9 cellular contexts compared by ENCODE assay signal in the genomic region with DNA sequence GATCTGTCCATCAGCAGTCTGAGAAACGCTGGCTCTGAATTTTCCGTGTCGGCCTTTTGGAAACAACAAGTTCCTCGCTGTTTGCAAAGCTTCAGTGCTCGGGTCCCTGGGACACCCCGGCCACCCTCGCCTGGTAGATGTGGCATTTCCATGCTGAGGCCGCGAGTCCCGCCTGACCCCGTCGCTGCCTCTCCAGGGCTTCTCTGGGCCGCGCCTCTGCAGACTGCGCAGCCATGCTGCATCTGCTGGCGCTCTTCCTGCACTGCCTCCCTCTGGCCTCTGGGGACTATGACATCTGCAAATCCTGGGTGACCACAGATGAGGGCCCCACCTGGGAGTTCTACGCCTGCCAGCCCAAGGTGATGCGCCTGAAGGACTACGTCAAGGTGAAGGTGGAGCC. TPM values are rescaled to one million over a fixed set of nuclear protein-coding genes. Genes with fewer than 3 reads are reported as not detected.
DNase-seq lines count a peak whose midpoint lies in the region; ATAC-seq and TF ChIP-seq lines count a peak whose summit lies in the region.
"Had no signal": no experiment of that assay in that cellular context is flagged by ENCODE, and none has a peak within 500 bp of the region (broad histone marks: within the 10 kb centered on the region; RNA-seq: fewer than 3 reads in every experiment).

No MANE protein-coding gene starts in this region.

- peaks cover 68% of the 10 kb centered on the region for H3K27me3 ChIP-seq in cardiac muscle cell
- peaks cover 53% of the 10 kb centered on the region for H3K27me3 ChIP-seq in OCI-LY3 (ENCODE audit: low read depth, low read length)
- peaks cover 63% of the 10 kb centered on the region for H3K27me3 ChIP-seq in endodermal cell (ENCODE audit: control insufficient read depth, insufficient read depth, low read length, poor library complexity, severe bottlenecking)
- peaks cover 38% of the 10 kb centered on the region for H3K27me3 ChIP-seq in colonic mucosa

- H3K4me3 Mint-ChIP-seq in endodermal cell, result no peak overlapping the region
- H3K4me3 Mint-ChIP-seq: activated naive CD8-positive, alpha-beta T cell treated with anti-CD3 and anti-CD28 coated beads, Interleukin-2, amount 10 ng/mL, durations not matched to agents 7 days and 5 days had no signal

- H3K4me1 Mint-ChIP-seq in endodermal cell, result peaks cover 2% of the 10 kb centered on the region

- intact Hi-C loops in Right ventricle myocardium superior (cut with DNase I) (no loop called here), colonic mucosa (cut with DNase I) (loop anchor here (5.0 kb wide), 1 partner anchor 71 kb away; no protein-coding TSS in a partner anchor)

- 81 to 83% methylated on average over 19 of the region's 19 CpGs for WGBS in endodermal cell (ENCODE audit: insufficient coverage in 1 of 2, insufficient read length in 1 of 2), 2 experiments

- H3K4me2 ChIP-seq in OCI-LY3 (ENCODE audit: low read length), result no peak overlapping the region

- H3K9me3 ChIP-seq in cardiac muscle cell (ENCODE audit: low read depth) (no peaks in the 10 kb centered on the region), OCI-LY3 (ENCODE audit: insufficient read depth, low read length) (no peaks in the 10 kb centered on the region), endodermal cell (ENCODE audit: control insufficient read depth, low read length) (no peaks in the 10 kb centered on the region), colonic mucosa (no peaks in the 10 kb centered on the region)

- H3K27me3 Mint-ChIP-seq in endodermal cell (ENCODE audit: insufficient read depth), result peaks cover 42% of the 10 kb centered on the region

- H4K20me1 ChIP-seq in OCI-LY3 (ENCODE audit: insufficient read depth, low read length), result no peaks in the 10 kb centered on the region

- no peak overlapping the region for H2AFZ ChIP-seq in OCI-LY3 (ENCODE audit: low read depth, low read length)

- no peak for ATAC-seq in Right ventricle myocardium superior (ENCODE audit: poor library complexity)
- ATAC-seq in stimulated activated naive CD8-positive, alpha-beta T cell treated with anti-CD3 and anti-CD28 coated beads, Interleukin-15, Interleukin-2, amounts not matched to agents 100 U/mL and 50 U/mL, for 24 hours, result no peak

- peak; percentile 32 for TF ChIP-seq CTCF in cardiac muscle cell (IDR thresholded peaks at IDR 0.05; ENCODE audit: low read depth, low read length)
- peak; percentile 29; the same call in 1 of the 2 replicates for TF ChIP-seq CTCF in OCI-LY3 (IDR thresholded peaks at IDR 0.05; ENCODE audit: low read depth, low read length)
- peak; percentile 77 for TF ChIP-seq CTCF in endodermal cell (conservative IDR thresholded peaks at IDR 0.05)
- no peak for TF ChIP-seq CTCF in colonic mucosa (IDR thresholded peaks at IDR 0.05)

- H3K9ac ChIP-seq in OCI-LY3 (ENCODE audit: low read length) (no peak overlapping the region), endodermal cell (ENCODE audit: extremely low read depth, low read length, poor library complexity, severe bottlenecking) (no peak overlapping the region), colonic mucosa (ENCODE audit: low read depth in 2 of 2, low read length in 2 of 2) (no peak overlapping the region)

- DNase-seq in cardiac muscle cell (ENCODE audit: low read depth in 1 of 2, low spot score in 1 of 2) (no peak), Right ventricle myocardium superior (no peak), endodermal cell (peak; percentile 87), colonic mucosa (no peak), H4 (ENCODE audit: low spot score) (no peak)
- peak; percentile 26 for DNase-seq in stimulated activated naive CD8-positive, alpha-beta T cell treated with anti-CD3 and anti-CD28 coated beads, Interleukin-15, Interleukin-2, amounts not matched to agents 100 U/mL and 50 U/mL, for 24 hours
- DNase-seq in activated CD8-positive, alpha-beta memory T cell treated with anti-CD3 and anti-CD28 coated beads, Interleukin-2, amount 50 U/mL, for 48 hours, result no peak
- DNase-seq: activated naive CD8-positive, alpha-beta T cell treated with anti-CD3 and anti-CD28 coated beads, Interleukin-2, amount 10 ng/mL, durations not matched to agents 7 days and 5 days had no signal

- H3K27ac Mint-ChIP-seq in endodermal cell, result no peak overlapping the region
- H3K27ac Mint-ChIP-seq: activated naive CD8-positive, alpha-beta T cell treated with anti-CD3 and anti-CD28 coated beads, Interleukin-2, amount 10 ng/mL, durations not matched to agents 7 days and 5 days had no signal

- H3K4me1 ChIP-seq in cardiac muscle cell (ENCODE audit: low read depth), result peaks cover 2% of the 10 kb centered on the region
- peaks cover 5% of the 10 kb centered on the region; the same call in 1 of the 2 replicates for H3K4me1 ChIP-seq in OCI-LY3 (ENCODE audit: low read length)
- H3K4me1 ChIP-seq in endodermal cell (ENCODE audit: control insufficient read depth, insufficient read depth, low read length), result peaks cover 3% of the 10 kb centered on the region
- peaks cover 3% of the 10 kb centered on the region for H3K4me1 ChIP-seq in colonic mucosa

- H3K36me3 ChIP-seq in cardiac muscle cell, result no peaks in the 10 kb centered on the region
- H3K36me3 ChIP-seq in OCI-LY3 (replicated peaks; ENCODE audit: low read depth, low read length), result no peaks in the 10 kb centered on the region
- no peaks in the 10 kb centered on the region for H3K36me3 ChIP-seq in endodermal cell (ENCODE audit: control insufficient read depth, insufficient read depth, low read length)
- H3K36me3 ChIP-seq in colonic mucosa, result no peaks in the 10 kb centered on the region

- H3K4me3 ChIP-seq in cardiac muscle cell, result no peak overlapping the region
- H3K4me3 ChIP-seq in OCI-LY3 (ENCODE audit: low read length), result no peak overlapping the region
- no peak overlapping the region for H3K4me3 ChIP-seq in endodermal cell (ENCODE audit: low read length)
- no peak overlapping the region for H3K4me3 ChIP-seq in colonic mucosa

- H3K79me2 ChIP-seq in OCI-LY3 (ENCODE audit: low read length), result no peaks in the 10 kb centered on the region

- H3K27ac ChIP-seq in cardiac muscle cell (no peak overlapping the region), OCI-LY3 (ENCODE audit: low read length) (no peak overlapping the region), endodermal cell (ENCODE audit: low read depth, low read length) (no peak overlapping the region), colonic mucosa (no peak overlapping the region)

- H3K36me3 Mint-ChIP-seq in endodermal cell (ENCODE audit: low read depth), result no peaks in the 10 kb centered on the region

- H3K9me3 Mint-ChIP-seq in endodermal cell, result no peaks in the 10 kb centered on the region
- H3K9me3 Mint-ChIP-seq: activated naive CD8-positive, alpha-beta T cell treated with anti-CD3 and anti-CD28 coated beads, Interleukin-2, amount 10 ng/mL, durations not matched to agents 7 days and 5 days had no signal

RNA-seq across cellular contexts. Expression of a gene that starts 4.7 kb away (rescaled TPM):
- total RNA-seq in cardiac muscle cell (3.1 and 3.5 TPM in 2 replicates), Right ventricle myocardium superior (1.8 TPM), endodermal cell (1 to 10 TPM; 1.3 TPM), colonic mucosa (1 to 10 TPM in 1 of 2 donors, under 1 TPM in 1; 0.59 to 1.3 TPM)
- 1.7 and 2.5 TPM in 2 replicates for polyA plus RNA-seq in cardiac muscle cell
- 2.8 TPM for polyA plus RNA-seq in endodermal cell (2013, experiment 1 of 2)
- 2.3 TPM for polyA plus RNA-seq in endodermal cell (2013, experiment 2 of 2)
- total RNA-seq in H4 (2014; rRNA removed; shearing (Covaris generic)), result 0.95 and 1.7 TPM in 2 replicates

Comparison
In these comparisons a context has a peak if more than half of its experiments do, and no peak if none do; other contexts are left out.
1. DNase-seq: peak in endodermal cell (single experiment) and stimulated activated naive CD8-positive, alpha-beta T cell treated with anti-CD3 and anti-CD28 coated beads, Interleukin-15, Interleukin-2, amounts not matched to agents 100 U/mL and 50 U/mL, for 24 hours (single experiment); none in cardiac muscle cell (0 of 2), Right ventricle myocardium superior (single experiment), colonic mucosa (single experiment), activated CD8-positive, alpha-beta memory T cell treated with anti-CD3 and anti-CD28 coated beads, Interleukin-2, amount 50 U/mL, for 48 hours (single experiment) and H4 (single experiment).